10 cellular contexts compared by ENCODE assay signal in genomic region chr11:68146010-68146540, GRCh38. TPM values are rescaled to one million over a fixed set of nuclear protein-coding genes. Genes with fewer than 3 reads are reported as not detected.
DNase-seq lines count a peak whose midpoint lies in the region; ATAC-seq and TF ChIP-seq lines count a peak whose summit lies in the region.
"Had no signal": no experiment of that assay in that cellular context is flagged by ENCODE, and none has a peak within 500 bp of the region (broad histone marks: within the 10 kb centered on the region; RNA-seq: fewer than 3 reads in every experiment).

No MANE protein-coding gene starts in this region.

- H3K27ac Mint-ChIP-seq in CD14-positive monocyte (peak overlapping the region in 6 of 7 donors; percentile 25 to 87 (median 72)), neural crest cell (ENCODE audit: unreplicated experiment) (peak overlapping the region; percentile 12)

- ATAC-seq in HG02610 (IDR thresholded peaks at IDR 0.05; ENCODE audit: unreplicated experiment), result no peak

- no peaks in the 10 kb centered on the region for H3K27me3 ChIP-seq in esophagus squamous epithelium
- no peaks in the 10 kb centered on the region for H3K27me3 ChIP-seq in brain microvascular endothelial cell (replicated peaks)
- H3K27me3 ChIP-seq in vagina, result no peaks in the 10 kb centered on the region

- no peak for TF ChIP-seq CTCF in CD14-positive monocyte (IDR thresholded peaks at IDR 0.05)
- TF ChIP-seq CTCF in esophagus squamous epithelium (IDR thresholded peaks at IDR 0.05), result no peak
- no peak for TF ChIP-seq CTCF in neural crest cell (conservative IDR thresholded peaks at IDR 0.05)
- no peak for TF ChIP-seq CTCF in brain microvascular endothelial cell (IDR thresholded peaks at IDR 0.05; ENCODE audit: low read depth, low read length, missing control alignments)
- no peak for TF ChIP-seq CTCF in vagina (IDR thresholded peaks at IDR 0.05)

- H3K27ac ChIP-seq in esophagus squamous epithelium, result peak overlapping the region; percentile 18 to 83 (median 44)
- no peak overlapping the region for H3K27ac ChIP-seq in brain microvascular endothelial cell
- H3K27ac ChIP-seq in vagina, result no peak overlapping the region

- H3K36me3 ChIP-seq in esophagus squamous epithelium, result no peaks in the 10 kb centered on the region
- no peaks in the 10 kb centered on the region for H3K36me3 ChIP-seq in brain microvascular endothelial cell (replicated peaks)
- no peaks in the 10 kb centered on the region for H3K36me3 ChIP-seq in vagina

- H3K9me3 ChIP-seq in esophagus squamous epithelium, result no peaks in the 10 kb centered on the region
- H3K9me3 ChIP-seq in vagina, result no peaks in the 10 kb centered on the region

- DNase-seq in CD14-positive monocyte (ENCODE audit: low spot score) (peak; percentile 92), NCI-H2029 treated with DMSO at 0.1 percent for 48 hours (lab: John Stamatoyannopoulos, UW) (peak; percentile 87), esophagus squamous epithelium (lab: John Stamatoyannopoulos, UW) (no peak), neural crest cell (ENCODE audit: low read depth, low spot score) (no peak), brain microvascular endothelial cell (no peak), COLO829 (ENCODE audit: low spot score) (no peak), vagina (ENCODE audit: extremely low spot score in 2 of 2) (no peak)
- DNase-seq: NCI-H524 had no signal

- peaks cover 0 to 55% (median 36%) of the 10 kb centered on the region in 3 donors for H3K4me1 ChIP-seq in esophagus squamous epithelium
- peaks cover 33% of the 10 kb centered on the region for H3K4me1 ChIP-seq in vagina

- 39 to 74% methylated on average over 3 to 5 of the region's 15 CpGs for WGBS in esophagus squamous epithelium, 2 donors

- H3K4me1 Mint-ChIP-seq in CD14-positive monocyte (peaks cover 50% of the 10 kb centered on the region), neural crest cell (no peaks in the 10 kb centered on the region)
- H3K4me1 Mint-ChIP-seq: central memory CD8-positive, alpha-beta T cell had no signal

- H3K4me3 ChIP-seq in esophagus squamous epithelium (no peak overlapping the region), brain microvascular endothelial cell (ENCODE audit: low read depth, low read length) (no peak overlapping the region), vagina (no peak overlapping the region)

- intact Hi-C loops in CD14-positive monocyte (cut with micrococcal nuclease) (no loop called here), esophagus squamous epithelium (cut with DNase I) (no loop called here), vagina (cut with DNase I) (no loop called here)

- H3K4me3 Mint-ChIP-seq in CD14-positive monocyte (peak overlapping the region; percentile 20 to 60), neural crest cell (no peak overlapping the region)
- H3K4me3 Mint-ChIP-seq: central memory CD8-positive, alpha-beta T cell had no signal

- H3K27me3 Mint-ChIP-seq in CD14-positive monocyte (ENCODE audit: low read depth in 3 of 3), result peaks cover 3 to 28% (median 9%) of the 10 kb centered on the region in 3 donors
- no peaks in the 10 kb centered on the region for H3K27me3 Mint-ChIP-seq in neural crest cell (ENCODE audit: low read depth)

- in situ Hi-C loops in brain microvascular endothelial cell (cut with HindIII; ENCODE audit: low pct_ligation_motif_present, low sequenced_read_pairs), result no loop called here

- peak in 1 of 4 donors; percentile 20 for TF ChIP-seq POLR2A in esophagus squamous epithelium (IDR thresholded peaks at IDR 0.05)
- TF ChIP-seq POLR2A in vagina (IDR thresholded peaks at IDR 0.05), result no peak

- H3K9me3 Mint-ChIP-seq in CD14-positive monocyte (peaks cover 0 to 2% (median 0%) of the 10 kb centered on the region in 7 donors), neural crest cell (no peaks in the 10 kb centered on the region)
- H3K9me3 Mint-ChIP-seq: central memory CD8-positive, alpha-beta T cell had no signal

- H3K36me3 Mint-ChIP-seq in CD14-positive monocyte (no peaks in the 10 kb centered on the region), neural crest cell (ENCODE audit: low read depth) (no peaks in the 10 kb centered on the region)

RNA-seq across cellular contexts. Expression of gene CHKA, which starts 24.9 kb away (rescaled TPM):
- polyA plus RNA-seq in CD14-positive monocyte, result 1 to 10 TPM; 2.8 to 5.7 TPM
- total RNA-seq in esophagus squamous epithelium (10 to 100 TPM in 1 of 4 donors, 1 to 10 TPM in 3; 1.1 to 13.0 (median 4.2) TPM), neural crest cell (44.2 and 46.4 TPM in 2 replicates), vagina (18.2 TPM)

Comparison
In these comparisons a context has a peak if more than half of its experiments do, and no peak if none do; other contexts are left out.
1. DNase-seq: peak in CD14-positive monocyte (single experiment) and NCI-H2029 treated with DMSO at 0.1 percent for 48 hours (single experiment); none in esophagus squamous epithelium (single experiment), neural crest cell (single experiment), brain microvascular endothelial cell (single experiment), COLO829 (single experiment) and vagina (0 of 2).
2. H3K27ac ChIP-seq: peak in esophagus squamous epithelium (4 of 4); none in brain microvascular endothelial cell (single experiment) and vagina (single experiment).